ENCODE assay signal across 19 cellular contexts in genomic region chr4:126209117-126209516, GRCh38.
"Had no signal": no experiment of that assay in that cellular context is flagged by ENCODE, and none has a peak within 500 bp of the region (broad histone marks: within the 10 kb centered on the region; RNA-seq: fewer than 3 reads in every experiment).

No MANE protein-coding gene starts in this region.

- H3K4me3 ChIP-seq: thoracic aorta, upper lobe of left lung had no signal

- H3K4me1 ChIP-seq: parathyroid adenoma, upper lobe of left lung had no signal

- H3K27me3 Mint-ChIP-seq: activated naive CD4-positive, alpha-beta T cell treated with anti-CD3 and anti-CD28 coated beads, Interleukin-2, amount 50 U/mL, for 24 hours had no signal

- H3K4me1 Mint-ChIP-seq: activated naive CD4-positive, alpha-beta T cell treated with anti-CD3 and anti-CD28 coated beads, Interleukin-2, amount 50 U/mL, for 24 hours; immature natural killer cell; natural killer cell; stimulated activated effector memory CD8-positive, alpha-beta T cell treated with anti-CD3 and anti-CD28 coated beads, Interleukin-12 subunit alpha, Interleukin-12 subunit beta, amount 100 ng/mL, for 72 hours had no signal

- H3K36me3 ChIP-seq: thoracic aorta, upper lobe of left lung had no signal

- H2AFZ ChIP-seq: parathyroid adenoma had no signal

- DNase-seq: activated CD8-positive, alpha-beta memory T cell treated with anti-CD3 and anti-CD28 coated beads for 24 hours; activated CD8-positive, alpha-beta memory T cell treated with anti-CD3 and anti-CD28 coated beads, Interleukin-2, amount 50 U/mL, for 48 hours; activated gamma-delta T cell; activated T-cell treated with anti-CD3 and anti-CD28 coated beads, Interleukin-2, amount 50 U/mL, for 48 hours; effector CD4-positive, alpha-beta T cell; foreskin melanocyte; immature natural killer cell; mesendoderm; natural killer cell; stimulated activated CD4-positive, alpha-beta T cell treated with anti-CD3 and anti-CD28 coated beads, Interleukin-4, amount 100 ng/mL, for 24 hours; T-helper 1 cell; T-helper 9 cell; upper lobe of left lung had no signal

- H3K4me3 Mint-ChIP-seq: activated naive CD4-positive, alpha-beta T cell treated with anti-CD3 and anti-CD28 coated beads, Interleukin-2, amount 50 U/mL, for 24 hours; immature natural killer cell; natural killer cell; stimulated activated effector memory CD8-positive, alpha-beta T cell treated with anti-CD3 and anti-CD28 coated beads, Interleukin-12 subunit alpha, Interleukin-12 subunit beta, amount 100 ng/mL, for 72 hours had no signal

- H3K27ac ChIP-seq: parathyroid adenoma, thoracic aorta, upper lobe of left lung had no signal

- ATAC-seq: activated CD4-positive, CD25-positive, alpha-beta regulatory T cell treated with anti-CD3 and anti-CD28 coated beads, Interleukin-2, amount 50 U/mL, for 24 hours; natural killer cell; sciatic nerve; stimulated activated effector memory CD8-positive, alpha-beta T cell treated with anti-CD3 and anti-CD28 coated beads, Interleukin-12 subunit alpha, Interleukin-12 subunit beta, amount 100 ng/mL, for 72 hours had no signal

- H3K27ac Mint-ChIP-seq: activated naive CD4-positive, alpha-beta T cell treated with anti-CD3 and anti-CD28 coated beads, Interleukin-2, amount 50 U/mL, for 24 hours; immature natural killer cell; natural killer cell; stimulated activated effector memory CD8-positive, alpha-beta T cell treated with anti-CD3 and anti-CD28 coated beads, Interleukin-12 subunit alpha, Interleukin-12 subunit beta, amount 100 ng/mL, for 72 hours had no signal

- H3K9me3 ChIP-seq: thoracic aorta, upper lobe of left lung had no signal

- H3K27me3 ChIP-seq: upper lobe of left lung had no signal

- H3K79me2 ChIP-seq: parathyroid adenoma had no signal

- H3K9ac ChIP-seq: parathyroid adenoma had no signal

- H3K36me3 Mint-ChIP-seq: activated naive CD4-positive, alpha-beta T cell treated with anti-CD3 and anti-CD28 coated beads, Interleukin-2, amount 50 U/mL, for 24 hours; immature natural killer cell; natural killer cell; stimulated activated effector memory CD8-positive, alpha-beta T cell treated with anti-CD3 and anti-CD28 coated beads, Interleukin-12 subunit alpha, Interleukin-12 subunit beta, amount 100 ng/mL, for 72 hours had no signal
